23 cellular contexts compared by ENCODE assay signal in the genomic region with DNA sequence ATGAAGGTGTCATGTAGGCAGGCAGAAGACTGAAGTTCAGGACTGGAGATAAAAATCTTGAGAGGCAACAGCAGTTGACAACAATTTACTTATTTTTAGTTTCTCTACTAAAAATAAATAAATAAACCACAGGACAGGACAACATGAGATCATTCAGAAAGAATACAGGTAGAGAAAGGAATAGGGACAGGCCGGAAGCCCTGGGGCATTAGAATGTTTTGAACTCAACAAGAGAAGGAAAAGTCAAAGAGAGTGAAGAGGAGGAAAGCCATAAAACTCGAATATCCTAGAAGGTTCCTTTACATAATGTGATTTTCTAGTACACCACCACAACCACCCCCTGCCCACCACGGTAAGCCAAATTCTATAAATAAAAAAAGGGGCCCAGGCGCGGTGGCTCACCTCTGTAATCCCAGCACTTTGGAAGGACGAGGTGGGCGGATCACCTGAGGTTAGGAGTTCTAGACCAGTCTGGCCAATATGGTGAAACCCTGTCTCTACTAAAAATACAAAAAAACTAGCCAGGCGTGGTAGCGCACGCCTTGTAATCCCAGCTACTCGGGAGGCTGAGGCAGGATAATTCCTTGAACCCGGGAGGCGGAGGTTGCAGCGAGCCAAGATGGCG. TPM values are rescaled to one million over a fixed set of nuclear protein-coding genes. Genes with fewer than 3 reads are reported as not detected.
DNase-seq lines count a peak whose midpoint lies in the region; ATAC-seq, FAIRE-seq and TF ChIP-seq lines count a peak whose summit lies in the region.
"Had no signal": no experiment of that assay in that cellular context is flagged by ENCODE, and none has a peak within 500 bp of the region (broad histone marks: within the 10 kb centered on the region; RNA-seq: fewer than 3 reads in every experiment).

No MANE protein-coding gene starts in this region.

- FAIRE-seq in K562 (lab: Jason Lieb, UNC) = no peak
- FAIRE-seq: A204.1, GM12892, HTR-8/SVneo had no signal

- CTCF ChIA-PET in K562 (lab: Yijun Ruan, JAX; ENCODE audit: low intra/inter-chr PET ratio) = no interaction called here

- no peaks in the 10 kb centered on the region for H3K9me3 Mint-ChIP-seq in progenitor cell of endocrine pancreas (ENCODE audit: low read depth)
- H3K9me3 Mint-ChIP-seq: IgD-negative memory B cell had no signal

- H3K27me3 ChIP-seq in K562 (ENCODE audit: control insufficient read depth in 2 of 2, insufficient read depth in 2 of 2, low read length in 2 of 2) (no peaks in the 10 kb centered on the region), prostate gland (replicated peaks; ENCODE audit: insufficient read depth) (no peaks in the 10 kb centered on the region)
- H3K27me3 ChIP-seq: BLaER1 treated with 17β-estradiol and CSF1 and Interleukin-3, amounts not matched to agents 10 nM and 100 nM; Peyer's patch had no signal

- peaks cover 7% of the 10 kb centered on the region for H3K4me1 Mint-ChIP-seq in progenitor cell of endocrine pancreas (ENCODE audit: low read depth)

- POLR2A ChIA-PET in K562 (lab: Yijun Ruan, JAX) = no interaction called here

- H3K4me3 ChIP-seq in K562 = no peak overlapping the region
- no peak overlapping the region for H3K4me3 ChIP-seq in prostate gland
- H3K4me3 ChIP-seq: BLaER1 treated with 17β-estradiol and CSF1 and Interleukin-3, amounts not matched to agents 10 nM and 100 nM; Peyer's patch; SK-N-MC had no signal

- WGBS in K562 (ENCODE audit: insufficient coverage, low coverage, missing lambda C conversion rate) = 92% methylated on average over 15 of the region's 15 CpGs
- WGBS in prostate gland = 93% methylated on average over 15 of the region's 15 CpGs

- no peak overlapping the region for H3K4me3 Mint-ChIP-seq in progenitor cell of endocrine pancreas (ENCODE audit: low read depth)

- H3K27ac Mint-ChIP-seq in progenitor cell of endocrine pancreas = peak overlapping the region; percentile 14
- H3K27ac Mint-ChIP-seq: IgD-negative memory B cell had no signal

- TF ChIP-seq EP300 in K562 (IDR thresholded peaks at IDR 0.05; ENCODE audit: low read length) = no peak

- TF ChIP-seq CTCF in K562 (IDR thresholded peaks at IDR 0.05 in 2 of 3, conservative IDR thresholded peaks at IDR 0.05 in 1 of 3; ENCODE audit: insufficient read depth in 2 of 3, low read depth in 1 of 3, low read length in 3 of 3) (no peak), progenitor cell of endocrine pancreas (IDR thresholded peaks at IDR 0.05; ENCODE audit: unreplicated experiment) (no peak), prostate gland (IDR thresholded peaks at IDR 0.05) (no peak)

- no peaks in the 10 kb centered on the region for H3K9me1 ChIP-seq in K562 (ENCODE audit: control insufficient read depth, insufficient read depth, low read length)

- H3K79me2 ChIP-seq in K562 (ENCODE audit: control insufficient read depth, insufficient read depth, low read length) = peaks cover 99% of the 10 kb centered on the region

- in situ Hi-C loops in K562 (cut with MboI) = loop anchor here (5.0 kb wide), 1 partner anchor 87 kb away; no protein-coding TSS in a partner anchor

- H3K4me1 ChIP-seq in K562 (replicated peaks in 1 of 2; ENCODE audit: control insufficient read depth in 2 of 2, insufficient read depth in 2 of 2, low read length in 2 of 2) (peaks cover 10 to 14% of the 10 kb centered on the region in 2 experiments; a peak in 3 of 5 replicates), prostate gland (replicated peaks) (no peaks in the 10 kb centered on the region)

- no peak for ATAC-seq in K562
- no peak for ATAC-seq in GM19452 (IDR thresholded peaks at IDR 0.05; ENCODE audit: unreplicated experiment)
- no peak for ATAC-seq in HG03439 (IDR thresholded peaks at IDR 0.05; ENCODE audit: unreplicated experiment)

- peak; percentile 25 for DNase-seq in activated effector memory CD4-positive, alpha-beta T cell treated with anti-CD3 and anti-CD28 coated beads, Interleukin-2, amount 50 U/mL, for 16 hours
- DNase-seq in activated effector memory CD4-positive, alpha-beta T cell treated with Interleukin-2 at 50 U/mL for 16 hours = no peak
- peak; percentile 35 for DNase-seq in M059J (ENCODE audit: low read depth)
- no peak for DNase-seq in K562 (ENCODE audit: extremely low read depth in 1 of 4, low spot score in 3 of 4)
- DNase-seq in progenitor cell of endocrine pancreas (ENCODE audit: low spot score, unreplicated experiment) = no peak
- no peak for DNase-seq in prostate gland (ENCODE audit: low spot score)
- DNase-seq: DMS 273 treated with DMSO at 0.1 percent for 48 hours, GF-D8, H7, NCI-H1048, NCI-H2081 treated with DMSO at 0.1 percent for 48 hours, NCI-H510A treated with DMSO at 0.1 percent for 48 hours, Peyer's patch, Right ventricle myocardium superior had no signal

- peaks cover 16% of the 10 kb centered on the region for H3K36me3 Mint-ChIP-seq in progenitor cell of endocrine pancreas (ENCODE audit: insufficient read depth)

- intact Hi-C loops in K562 (cut with micrococcal nuclease) = loop anchor here (10.0 kb wide), 1 partner anchor 135 kb away; no protein-coding TSS in a partner anchor
- intact Hi-C loops in prostate gland (cut with DNase I) = loop anchor here (5.0 to 10.0 kb wide), 4 partner anchors 55 to 223 kb away; partner anchors contain the start of gene FAIM

- BruUV-seq in K562 (replicated peaks; lab: Mats Ljungman, UMichigan) = no TSS peak

- H3K36me3 ChIP-seq in K562 (ENCODE audit: control insufficient read depth, insufficient read depth, low read length) (peaks cover 52% of the 10 kb centered on the region), prostate gland (no peaks in the 10 kb centered on the region)
- H3K36me3 ChIP-seq: Peyer's patch had no signal

- no peak for TF ChIP-seq RAD21 in K562 (CRISPR knock-in tag; conservative IDR thresholded peaks at IDR 0.05 in 1 of 2, IDR thresholded peaks at IDR 0.05 in 1 of 2)

- H3K4me2 ChIP-seq in K562 (ENCODE audit: insufficient read depth, low read length) = no peak overlapping the region
- H3K4me2 ChIP-seq: BLaER1 treated with 17β-estradiol and CSF1 and Interleukin-3, amounts not matched to agents 10 nM and 100 nM had no signal

- no peak overlapping the region for H3K9ac ChIP-seq in K562 (ENCODE audit: insufficient read depth in 1 of 2, low read depth in 2 of 2, low read length in 2 of 2)
- H3K9ac ChIP-seq: BLaER1 treated with 17β-estradiol and CSF1 and Interleukin-3, amounts not matched to agents 10 nM and 100 nM had no signal

- peaks cover 6% of the 10 kb centered on the region; the same call in 1 of the 2 replicates for H4K20me1 ChIP-seq in K562 (replicated peaks; ENCODE audit: control insufficient read depth, insufficient read depth, low read length)

- H2AFZ ChIP-seq in K562 (ENCODE audit: low read depth, low read length) = no peak overlapping the region

- no peaks in the 10 kb centered on the region for H3K27me3 Mint-ChIP-seq in progenitor cell of endocrine pancreas
- H3K27me3 Mint-ChIP-seq: IgD-negative memory B cell had no signal

- H3K9me3 ChIP-seq in K562 (replicated peaks; ENCODE audit: control insufficient read depth, insufficient read depth, low read depth, low read length) = peaks cover 9% of the 10 kb centered on the region
- H3K9me3 ChIP-seq in prostate gland = no peaks in the 10 kb centered on the region
- H3K9me3 ChIP-seq: Peyer's patch had no signal

- H3K27ac ChIP-seq in K562 (ENCODE audit: extremely low read depth, low read depth, low read length) (no peak overlapping the region), prostate gland (no peak overlapping the region)
- H3K27ac ChIP-seq: BLaER1 treated with 17β-estradiol and CSF1 and Interleukin-3, amounts not matched to agents 10 nM and 100 nM; HL-60; Peyer's patch; SK-N-MC had no signal

- TF ChIP-seq POLR2A in K562 (conservative IDR thresholded peaks at IDR 0.05) (no peak), prostate gland (IDR thresholded peaks at IDR 0.05) (no peak)

TF ChIP-seq in K562, 482 proteins besides CTCF, POLR2A, EP300 and RAD21:
- TF ChIP-seq EGR1 (conservative IDR thresholded peaks at IDR 0.05) (0 out of 2 replicates have a peak, but pooled peaks have one; percentile 15), ZNF316 (IDR thresholded peaks at IDR 0.05) (0 out of 2 replicates have a peak, but pooled peaks have one; percentile 4), RBFOX2 (IDR thresholded peaks at IDR 0.05; ENCODE audit: low read depth, low read length) (peak; percentile 45; the same call in 1 of the 2 replicates), MCM7 (IDR thresholded peaks at IDR 0.05) (no peak), ZNF77 (CRISPR knock-in tag; IDR thresholded peaks at IDR 0.05) (no peak)

RNA-seq across cellular contexts. Expression of gene PIK3CB, which starts 4.7 kb away (rescaled TPM):
- 7.6 and 21.9 TPM in 2 replicates for total RNA-seq in M059J (2014; rRNA removed; shearing (Covaris generic))
- total RNA-seq in K562 (2011; cell fraction: chromatin; rRNA removed; ENCODE audit: low replicate concordance) = 133 and 323 TPM in 2 replicates
- total RNA-seq in K562 (2011; cell fraction: nucleolus; rRNA removed) = 60.7 and 75.4 TPM in 2 replicates
- total RNA-seq in K562 (2011; cell fraction: nucleoplasm; rRNA removed) = 109 and 149 TPM in 2 replicates
- 26.2 and 30.0 TPM in 2 replicates for total RNA-seq in K562 (2014; rRNA removed)
- total RNA-seq in K562 (2014; rRNA removed; fragmentation: Illumina TruSeq; extraction: Trizol) = 28.3 and 35.0 TPM in 2 replicates
- 21.6 and 23.0 TPM in 2 replicates for total RNA-seq in K562 (2015; rRNA removed; fragmentation: Illumina TruSeq; extraction: Trizol)
- 53.8 and 62.6 TPM in 2 replicates for total RNA-seq in K562 (2021)
- polyA plus RNA-seq in K562 (2011; rRNA removed) = 41.4 and 45.4 TPM in 2 replicates
- 12.6 and 23.0 TPM in 2 replicates for polyA plus RNA-seq in K562 (2011; cell fraction: cytosol; rRNA removed)
- polyA plus RNA-seq in K562 (2011; cell fraction: nucleus; rRNA removed) = 28.6 and 42.3 TPM in 2 replicates
- polyA plus RNA-seq in K562 (2012) = 43.0 and 49.7 TPM in 2 replicates
- 58.8 and 59.8 TPM in 2 replicates for polyA plus RNA-seq in K562 (2014; fragmentation: Illumina TruSeq; extraction: Trizol)
- polyA plus RNA-seq in K562 (2014; fragmentation: Nextera tagmentation; extraction: Ambion mirVana) = 10 to 100 TPM; 15.3 to 19.6 TPM
- polyA plus RNA-seq in K562 (2014; rRNA removed) = 36.9 and 40.4 TPM in 2 replicates
- 53.4 and 83.7 TPM in 2 replicates for polyA minus RNA-seq in K562 (2011; rRNA and poly(A)+ RNA removed)
- polyA minus RNA-seq in K562 (2011; cell fraction: cytosol; rRNA and poly(A)+ RNA removed) = 41.5 and 44.1 TPM in 2 replicates
- 44.6 and 69.1 TPM in 2 replicates for polyA minus RNA-seq in K562 (2011; cell fraction: nucleus; rRNA and poly(A)+ RNA removed)
- total RNA-seq in progenitor cell of endocrine pancreas = 18.3 and 23.7 TPM in 2 replicates
- total RNA-seq in prostate gland = 10 to 100 TPM; 27.5 to 28.9 TPM

Comparison
In these comparisons a context has a peak if more than half of its experiments do, and no peak if none do; other contexts are left out.
1. DNase-seq: peak in activated effector memory CD4-positive, alpha-beta T cell treated with anti-CD3 and anti-CD28 coated beads, Interleukin-2, amount 50 U/mL, for 16 hours (single experiment) and M059J (single experiment); none in activated effector memory CD4-positive, alpha-beta T cell treated with Interleukin-2 at 50 U/mL for 16 hours (single experiment), K562 (0 of 4), progenitor cell of endocrine pancreas (single experiment) and prostate gland (single experiment).